In genomic region chr3:194265996-194266657, GRCh38 we compare ENCODE assay signal across 14 cellular contexts.
A peak's percentile ranks its signal among the peaks of the same experiment; 100 is the strongest.
DNase-seq lines count a peak whose midpoint lies in the region; ATAC-seq and TF ChIP-seq lines count a peak whose summit lies in the region.
"Had no signal": no experiment of that assay in that cellular context is flagged by ENCODE, and none has a peak within 500 bp of the region (broad histone marks: within the 10 kb centered on the region; RNA-seq: fewer than 3 reads in every experiment).

No MANE protein-coding gene starts in this region.

- intact Hi-C loops in psoas muscle (cut with DNase I), result loop anchor here (5.0 kb wide), 3 partner anchors 46 to 269 kb away; no protein-coding TSS in a partner anchor
- intact Hi-C loops in CD4-positive, alpha-beta T cell (cut with DNase I, micrococcal nuclease), result no loop called here

- H3K36me3 ChIP-seq in GM23338 (ENCODE audit: insufficient read depth) (no peaks in the 10 kb centered on the region), SJCRH30 (no peaks in the 10 kb centered on the region), fibroblast of lung (ENCODE audit: control insufficient read depth, insufficient read depth, low read length) (no peaks in the 10 kb centered on the region), psoas muscle (ENCODE audit: insufficient read depth in 1 of 2, low read depth in 1 of 2) (no peaks in the 10 kb centered on the region)

- ATAC-seq in GM23338 (no peak), psoas muscle (peak in 1 of 4 donors; percentile 10), HG03342 (IDR thresholded peaks at IDR 0.05; ENCODE audit: unreplicated experiment) (no peak)
- no peak for ATAC-seq in CD4-positive, alpha-beta T cell (ENCODE audit: poor library complexity)
- ATAC-seq: activated T-cell treated with anti-CD3 and anti-CD28 coated beads, Interleukin-2, amount 50 U/mL, for 72 hours had no signal

- no peak overlapping the region for H3K27ac ChIP-seq in GM23338 (ENCODE audit: low read depth)
- H3K27ac ChIP-seq in SJCRH30, result peak overlapping the region; percentile 70
- H3K27ac ChIP-seq in fibroblast of lung (ENCODE audit: insufficient read depth, low read length), result peak overlapping the region; percentile 35
- H3K27ac ChIP-seq in psoas muscle, result peak overlapping the region; percentile 64
- no peak overlapping the region for H3K27ac ChIP-seq in CD4-positive, alpha-beta T cell (ENCODE audit: low read depth, low read length)

- no peaks in the 10 kb centered on the region for H3K9me2 ChIP-seq in GM23338 (ENCODE audit: insufficient read depth)

- H4K20me1 ChIP-seq in GM23338 (replicated peaks; ENCODE audit: insufficient read depth) (no peaks in the 10 kb centered on the region), fibroblast of lung (ENCODE audit: control insufficient read depth, extremely low read depth, insufficient read depth, low read length) (no peaks in the 10 kb centered on the region)

- POLR2A ChIA-PET in CD4-positive, alpha-beta T cell (lab: Charles Lee), result no interaction called here

- no peak overlapping the region for H3K9ac ChIP-seq in fibroblast of lung (ENCODE audit: insufficient read depth, low read length)

- peak overlapping the region; percentile 56; the same call in 1 of the 2 replicates for H2AFZ ChIP-seq in GM23338
- H2AFZ ChIP-seq in fibroblast of lung (ENCODE audit: low read length), result no peak overlapping the region

- no peak overlapping the region for H3K4me3 ChIP-seq in GM23338
- H3K4me3 ChIP-seq in SJCRH30, result peak overlapping the region; percentile 9; the same call in 1 of the 2 replicates
- no peak overlapping the region for H3K4me3 ChIP-seq in fibroblast of lung (replicated peaks in 1 of 4; ENCODE audit: control extremely low read depth in 1 of 4, insufficient read depth in 1 of 4, low read depth in 3 of 4, low read length in 4 of 4)
- H3K4me3 ChIP-seq in psoas muscle, result no peak overlapping the region

- 59 to 63% (median 63%) methylated on average over 7 of the region's 7 CpGs for WGBS in psoas muscle, 3 donors

- H3K9me3 Mint-ChIP-seq in GM23338 (no peaks in the 10 kb centered on the region), immature natural killer cell (no peaks in the 10 kb centered on the region)
- H3K9me3 Mint-ChIP-seq in CD4-positive, alpha-beta T cell, result no peaks in the 10 kb centered on the region
- H3K9me3 Mint-ChIP-seq: activated T-cell treated with anti-CD3 and anti-CD28 coated beads, Interleukin-2, amount 50 U/mL, for 72 hours; CD8-positive, alpha-beta memory T cell; stimulated activated naive CD8-positive, alpha-beta T cell treated with anti-CD3 and anti-CD28 coated beads, Interleukin-15, Interleukin-2, amounts not matched to agents 100 ng/mL and 50 ng/mL, for 24 hours had no signal

- H3K36me3 Mint-ChIP-seq in GM23338 (ENCODE audit: low read depth), result no peaks in the 10 kb centered on the region
- H3K36me3 Mint-ChIP-seq in immature natural killer cell, result peaks cover 0 to 5% (median 0%) of the 10 kb centered on the region in 3 donors
- H3K36me3 Mint-ChIP-seq in CD4-positive, alpha-beta T cell (ENCODE audit: low read depth), result no peaks in the 10 kb centered on the region
- H3K36me3 Mint-ChIP-seq: CD8-positive, alpha-beta memory T cell had no signal

- CTCF ChIA-PET in CD4-positive, alpha-beta T cell (lab: Charles Lee), result no interaction called here

- DNase-seq in GM23338 (ENCODE audit: low spot score), result no peak
- DNase-seq in SJCRH30, result no peak
- peak in 1 of 2 donors; percentile 9 for DNase-seq in fibroblast of lung (ENCODE audit: low read depth in 2 of 2)
- DNase-seq in psoas muscle, result no peak
- no peak for DNase-seq in germinal center (ENCODE audit: low spot score)
- DNase-seq in immature natural killer cell, result no peak
- DNase-seq in CD4-positive, alpha-beta T cell, result no peak
- DNase-seq: activated T-cell treated with anti-CD3 and anti-CD28 coated beads, Interleukin-2, amount 50 U/mL, for 72 hours; central memory CD4-positive, alpha-beta T cell; NCI-H1105 treated with DMSO at 0.1 percent for 48 hours; occipital lobe had no signal

- H3K4me3 Mint-ChIP-seq in GM23338, result no peak overlapping the region
- peak overlapping the region in 2 of 5 donors; percentile 40 to 68 for H3K4me3 Mint-ChIP-seq in immature natural killer cell
- H3K4me3 Mint-ChIP-seq in CD4-positive, alpha-beta T cell, result no peak overlapping the region
- H3K4me3 Mint-ChIP-seq: activated T-cell treated with anti-CD3 and anti-CD28 coated beads, Interleukin-2, amount 50 U/mL, for 72 hours; CD8-positive, alpha-beta memory T cell; stimulated activated naive CD8-positive, alpha-beta T cell treated with anti-CD3 and anti-CD28 coated beads, Interleukin-15, Interleukin-2, amounts not matched to agents 100 ng/mL and 50 ng/mL, for 24 hours had no signal

- H3K4me1 Mint-ChIP-seq in GM23338 (peaks cover 36% of the 10 kb centered on the region), immature natural killer cell (peaks cover 38 to 47% of the 10 kb centered on the region in 2 donors)
- H3K4me1 Mint-ChIP-seq in CD4-positive, alpha-beta T cell (ENCODE audit: low read depth), result peaks cover 5% of the 10 kb centered on the region

- H3K4me1 ChIP-seq in GM23338 (ENCODE audit: insufficient read depth), result peaks cover 2% of the 10 kb centered on the region; the same call in 1 of the 2 replicates
- H3K4me1 ChIP-seq in SJCRH30, result peaks cover 12% of the 10 kb centered on the region
- H3K4me1 ChIP-seq in fibroblast of lung (ENCODE audit: control insufficient read depth, extremely low read depth, insufficient read depth, low read length), result peaks cover 11% of the 10 kb centered on the region
- H3K4me1 ChIP-seq in psoas muscle, result peaks cover 32% of the 10 kb centered on the region

- H3K9me3 ChIP-seq in SJCRH30 (replicated peaks), result no peaks in the 10 kb centered on the region
- H3K9me3 ChIP-seq in fibroblast of lung (ENCODE audit: control insufficient read depth, insufficient read depth, low read depth, low read length), result no peaks in the 10 kb centered on the region
- no peaks in the 10 kb centered on the region for H3K9me3 ChIP-seq in psoas muscle
- H3K9me3 ChIP-seq in CD4-positive, alpha-beta T cell (ENCODE audit: control insufficient read depth, low read length), result no peaks in the 10 kb centered on the region

- H3K27ac Mint-ChIP-seq in GM23338 (peak overlapping the region; percentile 52), immature natural killer cell (peak overlapping the region in 3 of 6 donors; percentile 24 to 45 (median 30))
- H3K27ac Mint-ChIP-seq in CD4-positive, alpha-beta T cell, result no peak overlapping the region
- H3K27ac Mint-ChIP-seq: activated T-cell treated with anti-CD3 and anti-CD28 coated beads, Interleukin-2, amount 50 U/mL, for 72 hours; CD8-positive, alpha-beta memory T cell; stimulated activated naive CD8-positive, alpha-beta T cell treated with anti-CD3 and anti-CD28 coated beads, Interleukin-15, Interleukin-2, amounts not matched to agents 100 ng/mL and 50 ng/mL, for 24 hours had no signal

- H3K27me3 ChIP-seq in GM23338 (ENCODE audit: insufficient read depth) (no peaks in the 10 kb centered on the region), SJCRH30 (no peaks in the 10 kb centered on the region), fibroblast of lung (ENCODE audit: control insufficient read depth, insufficient read depth, low read length) (no peaks in the 10 kb centered on the region), psoas muscle (ENCODE audit: insufficient read depth in 3 of 3, low read length in 2 of 3) (no peaks in the 10 kb centered on the region)
- no peaks in the 10 kb centered on the region for H3K27me3 ChIP-seq in CD4-positive, alpha-beta T cell (ENCODE audit: control insufficient read depth, insufficient read depth, low read length)

- TF ChIP-seq CTCF in GM23338 (conservative IDR thresholded peaks at IDR 0.05; ENCODE audit: low read depth in 2 of 2) (no peak), fibroblast of lung (conservative IDR thresholded peaks at IDR 0.05 in 1 of 2, IDR thresholded peaks at IDR 0.05 in 1 of 2; ENCODE audit: low read depth in 1 of 2, low read length in 2 of 2) (no peak), psoas muscle (IDR thresholded peaks at IDR 0.05) (no peak)
- no peak for TF ChIP-seq CTCF in CD4-positive, alpha-beta T cell (IDR thresholded peaks at IDR 0.05)

- H3K4me2 ChIP-seq in GM23338, result no peak overlapping the region
- peak overlapping the region; percentile 16 for H3K4me2 ChIP-seq in fibroblast of lung (ENCODE audit: extremely low read depth, insufficient read depth, low read length)

- peaks cover 9% of the 10 kb centered on the region for H3K27me3 Mint-ChIP-seq in GM23338 (ENCODE audit: insufficient read depth, low read depth, poor library complexity)
- peaks cover 0 to 13% (median 7%) of the 10 kb centered on the region in 3 donors for H3K27me3 Mint-ChIP-seq in immature natural killer cell (ENCODE audit: low read depth in 3 of 3)
- H3K27me3 Mint-ChIP-seq in CD4-positive, alpha-beta T cell, result peaks cover 8% of the 10 kb centered on the region

- no peaks in the 10 kb centered on the region for H3F3A ChIP-seq in GM23338 (replicated peaks; ENCODE audit: low read depth)

- H3K79me2 ChIP-seq in GM23338 (replicated peaks; ENCODE audit: insufficient read depth) (no peaks in the 10 kb centered on the region), fibroblast of lung (ENCODE audit: control insufficient read depth, insufficient read depth, low read length) (no peaks in the 10 kb centered on the region)

TF ChIP-seq in GM23338, 12 proteins besides CTCF, POLR2A, EP300 and RAD21 (continues in another document):
- TF ChIP-seq ZNF114 (CRISPR knock-in tag; IDR thresholded peaks at IDR 0.05), result no peak
- no peak for TF ChIP-seq POLR2AphosphoS5 (IDR thresholded peaks at IDR 0.05; ENCODE audit: low read depth)
- no peak for TF ChIP-seq STAT1 (IDR thresholded peaks at IDR 0.05; ENCODE audit: unreplicated experiment)

Comparison
In these comparisons a context has a peak if more than half of its experiments do, and no peak if none do; other contexts are left out.
1. H3K27ac ChIP-seq: peak in SJCRH30 (single experiment), fibroblast of lung (single experiment) and psoas muscle (single experiment); none in GM23338 (single experiment) and CD4-positive, alpha-beta T cell (single experiment).
2. intact Hi-C loops: an anchor here in psoas muscle (5.0 kb wide); none called in CD4-positive, alpha-beta T cell.